20 cellular contexts compared by ENCODE assay signal in genomic region chr7:148480479-148481146, GRCh38.
DNase-seq lines count a peak whose midpoint lies in the region; ATAC-seq and TF ChIP-seq lines count a peak whose summit lies in the region.
"Had no signal": no experiment of that assay in that cellular context is flagged by ENCODE, and none has a peak within 500 bp of the region (broad histone marks: within the 10 kb centered on the region; RNA-seq: fewer than 3 reads in every experiment).

No MANE protein-coding gene starts in this region.

- no peak for TF ChIP-seq POLR2A in heart left ventricle (IDR thresholded peaks at IDR 0.05)

- 78 to 85% (median 81%) methylated on average over 5 of the region's 5 CpGs for WGBS in heart left ventricle, 4 donors
- 54% methylated on average over 5 of the region's 5 CpGs for WGBS in liver

- TF ChIP-seq RAD21 in liver (IDR thresholded peaks at IDR 0.05) = no peak

- TF ChIP-seq CTCF in heart left ventricle (IDR thresholded peaks at IDR 0.05) = no peak
- TF ChIP-seq CTCF in liver (IDR thresholded peaks at IDR 0.05; ENCODE audit: low read depth, low read length, missing input control) = no peak

- intact Hi-C loops in cardiac septum (cut with DNase I) = no loop called here
- intact Hi-C loops in heart left ventricle (cut with DNase I) = loop anchor here in 2 of 10 donors (10.0 kb wide), 1 partner anchor 196 kb away; no protein-coding TSS in a partner anchor

- peak; percentile 29 for DNase-seq in cardiac septum (ENCODE audit: low spot score)
- no peak for DNase-seq in heart left ventricle
- DNase-seq in SK-N-MC (ENCODE audit: low read depth, low spot score) = no peak
- DNase-seq in stimulated activated CD4-positive, alpha-beta T cell treated with anti-CD3 and anti-CD28 coated beads, Interleukin-1b, Interleukin-23, amount 100 ng/mL, for 48 hours = no peak
- no peak for DNase-seq in cerebellar nuclear complex (lab: John Stamatoyannopoulos, UW)
- DNase-seq in hypothalamus (lab: John Stamatoyannopoulos, UW) = no peak
- DNase-seq: activated CD8-positive, alpha-beta T cell treated with anti-CD3 and anti-CD28 coated beads, Interleukin-2, amount 10 ng/mL, durations not matched to agents 7 days and 5 days; adrenal gland; effector memory CD8-positive, alpha-beta T cell; NCI-H2029 treated with DMSO at 0.1 percent for 48 hours; NCI-H774; stimulated activated CD4-positive, alpha-beta T cell treated with anti-CD3 and anti-CD28 coated beads, Interleukin-12 subunit alpha, Interleukin-12 subunit beta, amount 100 ng/mL, for 4 hours; stomach; uterus had no signal

- H3K4me1 ChIP-seq in heart left ventricle = peaks cover 0 to 6% (median 0%) of the 10 kb centered on the region in 12 donors
- H3K4me1 ChIP-seq in liver (ENCODE audit: control insufficient read depth in 4 of 4, insufficient read depth in 4 of 4, low read length in 3 of 4) = peaks cover 3 to 22% (median 13%) of the 10 kb centered on the region in 4 donors
- H3K4me1 ChIP-seq: adrenal gland, prostate gland, uterus had no signal

- H3K27ac ChIP-seq in heart left ventricle (no peak overlapping the region), SK-N-MC (peak overlapping the region; percentile 57), liver (ENCODE audit: low read depth in 1 of 2, low read length in 2 of 2) (peak overlapping the region; percentile 45 to 53)
- H3K27ac ChIP-seq: prostate gland, RWPE1, stomach, uterus had no signal

- H3K9ac ChIP-seq in SK-N-MC (ENCODE audit: insufficient read length) = no peak overlapping the region
- peak overlapping the region in 1 of 2 donors; percentile 52 for H3K9ac ChIP-seq in liver (ENCODE audit: low read depth in 1 of 2, low read length in 2 of 2)

- no peaks in the 10 kb centered on the region for H3K9me3 ChIP-seq in heart left ventricle
- H3K9me3 ChIP-seq in SK-N-MC (ENCODE audit: low read depth, low read length) = no peaks in the 10 kb centered on the region
- H3K9me3 ChIP-seq in liver (ENCODE audit: control insufficient read depth in 4 of 4, low read length in 3 of 4) = no peaks in the 10 kb centered on the region
- H3K9me3 ChIP-seq: adrenal gland, prostate gland, stomach, uterus had no signal

- no peak overlapping the region for H3K4me3 ChIP-seq in heart left ventricle
- H3K4me3 ChIP-seq in SK-N-MC = peak overlapping the region; percentile 24
- H3K4me3 ChIP-seq in liver (ENCODE audit: low read depth in 1 of 3, low read length in 3 of 3) = peak overlapping the region in 2 of 3 donors; percentile 15 to 35
- H3K4me3 ChIP-seq: adrenal gland, prostate gland, stomach, uterus had no signal

- H3K27me3 ChIP-seq in heart left ventricle (peaks cover 0 to 4% (median 0%) of the 10 kb centered on the region in 9 donors), liver (ENCODE audit: control insufficient read depth in 4 of 4, insufficient read depth in 4 of 4, low read length in 3 of 4) (no peaks in the 10 kb centered on the region)
- H3K27me3 ChIP-seq: adrenal gland, stomach, uterus had no signal

- no peak for ATAC-seq in heart left ventricle
- no peak for ATAC-seq in GM19463 (IDR thresholded peaks at IDR 0.05; ENCODE audit: unreplicated experiment)
- ATAC-seq: activated CD8-positive, alpha-beta T cell treated with anti-CD3 and anti-CD28 coated beads, Interleukin-2, amount 10 ng/mL, durations not matched to agents 7 days and 5 days; effector memory CD8-positive, alpha-beta T cell; HCT116; WTC11 had no signal

- H3K36me3 ChIP-seq in heart left ventricle (no peaks in the 10 kb centered on the region), SK-N-MC (ENCODE audit: insufficient read depth, low read length) (no peaks in the 10 kb centered on the region), liver (ENCODE audit: control insufficient read depth in 4 of 4, insufficient read depth in 3 of 4, low read depth in 1 of 4, low read length in 3 of 4) (no peaks in the 10 kb centered on the region)
- H3K36me3 ChIP-seq: adrenal gland, prostate gland, stomach, uterus had no signal

TF ChIP-seq in liver, 16 proteins besides CTCF, POLR2A, EP300 and RAD21:
- TF ChIP-seq FOXA2 (IDR thresholded peaks at IDR 0.05) = no peak
- TF ChIP-seq EGR1 (IDR thresholded peaks at IDR 0.05; ENCODE audit: low read depth in 2 of 2) = no peak
- TF ChIP-seq NR2F2 (IDR thresholded peaks at IDR 0.05) = no peak
- TF ChIP-seq GABPA (IDR thresholded peaks at IDR 0.05 in 1 of 2, conservative IDR thresholded peaks at IDR 0.05 in 1 of 2) = no peak
- TF ChIP-seq RXRA (IDR thresholded peaks at IDR 0.05) = no peak
- TF ChIP-seq MAX (IDR thresholded peaks at IDR 0.05) = no peak
- TF ChIP-seq YY1 (IDR thresholded peaks at IDR 0.05) = peak; percentile 76
- no peak for TF ChIP-seq JUND (IDR thresholded peaks at IDR 0.05)
- TF ChIP-seq, protein P1, sequence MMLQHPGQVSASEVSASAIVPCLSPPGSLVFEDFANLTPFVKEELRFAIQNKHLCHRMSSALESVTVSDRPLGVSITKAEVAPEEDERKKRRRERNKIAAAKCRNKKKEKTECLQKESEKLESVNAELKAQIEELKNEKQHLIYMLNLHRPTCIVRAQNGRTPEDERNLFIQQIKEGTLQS (IDR thresholded peaks at IDR 0.05) = no peak

Comparison
In these comparisons a context has a peak if more than half of its experiments do, and no peak if none do; other contexts are left out.
1. H3K27ac ChIP-seq: peak in SK-N-MC (single experiment) and liver (2 of 2); none in heart left ventricle (0 of 12).
2. H3K4me3 ChIP-seq: peak in SK-N-MC (single experiment) and liver (2 of 3); none in heart left ventricle (0 of 12).